In genomic region chr5:176387384-176387925, GRCh38 we compare ENCODE assay signal across 7 cellular contexts. TPM values are rescaled to one million over a fixed set of nuclear protein-coding genes. Genes with fewer than 3 reads are reported as not detected.
DNase-seq lines count a peak whose midpoint lies in the region; ATAC-seq and TF ChIP-seq lines count a peak whose summit lies in the region.

No MANE protein-coding gene starts in this region.

- CTCF ChIA-PET in activated CD8-positive, alpha-beta T cell treated with anti-CD3 and anti-CD28 coated beads for 36 hours (lab: Charles Lee) = interaction anchor here (1.3 to 2.2 kb wide), 2 partner anchors 29 to 60 kb away, joined by 4 to 5 read pairs; partner anchors contain the start of gene CLTB

- DNase-seq in HFFc6 (no peak), left colon (no peak), dedifferentiated amniotic fluid mesenchymal stem cell (ENCODE audit: extremely low spot score) (no peak)
- DNase-seq in activated CD8-positive, alpha-beta T cell treated with anti-CD3 and anti-CD28 coated beads for 36 hours = no peak

- no peaks in the 10 kb centered on the region for H3K9me3 ChIP-seq in iPS-15b (ENCODE audit: control insufficient read depth, insufficient read depth, low read length)

- peaks cover 2% of the 10 kb centered on the region for H3K4me1 ChIP-seq in iPS-15b (ENCODE audit: control insufficient read depth, insufficient read depth, low read length)

- POLR2A ChIA-PET in activated CD8-positive, alpha-beta T cell treated with anti-CD3 and anti-CD28 coated beads for 36 hours (lab: Charles Lee) = interaction anchor here (0.7 to 2.0 kb wide), 7 partner anchors 11 to 266 kb away, joined by 3 to 7 read pairs (median 5); partner anchors contain the start of gene ARL10

- H3K36me3 Mint-ChIP-seq in HFFc6 (ENCODE audit: low read depth) = peaks cover 46% of the 10 kb centered on the region
- peaks cover 70% of the 10 kb centered on the region for H3K36me3 Mint-ChIP-seq in activated CD8-positive, alpha-beta T cell treated with anti-CD3 and anti-CD28 coated beads for 36 hours (ENCODE audit: low read depth)
- peaks cover 66% of the 10 kb centered on the region for H3K36me3 Mint-ChIP-seq in stimulated activated memory B cell treated with anti-CD40 and anti-IgM and Interleukin-4, amounts not matched to agents 10 μg/mL and 1 μg/mL and 100 μg/mL, for 72 hours

- H3K27me3 Mint-ChIP-seq in HFFc6 (ENCODE audit: insufficient read depth) = peaks cover 5% of the 10 kb centered on the region
- H3K27me3 Mint-ChIP-seq in activated CD8-positive, alpha-beta T cell treated with anti-CD3 and anti-CD28 coated beads for 36 hours = no peaks in the 10 kb centered on the region
- no peaks in the 10 kb centered on the region for H3K27me3 Mint-ChIP-seq in stimulated activated memory B cell treated with anti-CD40 and anti-IgM and Interleukin-4, amounts not matched to agents 10 μg/mL and 1 μg/mL and 100 μg/mL, for 72 hours

- peak overlapping the region; percentile 92 for H3K9ac ChIP-seq in iPS-15b (ENCODE audit: low read depth, low read length)

- no peak for ATAC-seq in activated CD8-positive, alpha-beta T cell treated with anti-CD3 and anti-CD28 coated beads for 36 hours
- no peak for ATAC-seq in stimulated activated memory B cell treated with anti-CD40 and anti-IgM and Interleukin-4, amounts not matched to agents 10 μg/mL and 1 μg/mL and 100 μg/mL, for 72 hours
- ATAC-seq in left colon = no peak
- no peak for ATAC-seq in HG02852 (IDR thresholded peaks at IDR 0.05; ENCODE audit: unreplicated experiment)

- intact Hi-C loops in activated CD8-positive, alpha-beta T cell treated with anti-CD3 and anti-CD28 coated beads for 36 hours (cut with micrococcal nuclease) = no loop called here
- intact Hi-C loops in left colon (cut with DNase I, micrococcal nuclease) = no loop called here

- H3K4me3 ChIP-seq in iPS-15b (ENCODE audit: low read depth, low read length) = peak overlapping the region; percentile 95

- TF ChIP-seq CTCF in HFFc6 (IDR thresholded peaks at IDR 0.05) = no peak; the same call in 1 of the 2 replicates
- TF ChIP-seq CTCF in activated CD8-positive, alpha-beta T cell treated with anti-CD3 and anti-CD28 coated beads for 36 hours (IDR thresholded peaks at IDR 0.05) = no peak

- peaks cover 29% of the 10 kb centered on the region for H3K4me1 Mint-ChIP-seq in HFFc6 (ENCODE audit: low read depth)
- peaks cover 29% of the 10 kb centered on the region for H3K4me1 Mint-ChIP-seq in activated CD8-positive, alpha-beta T cell treated with anti-CD3 and anti-CD28 coated beads for 36 hours (ENCODE audit: low read depth)
- H3K4me1 Mint-ChIP-seq in stimulated activated memory B cell treated with anti-CD40 and anti-IgM and Interleukin-4, amounts not matched to agents 10 μg/mL and 1 μg/mL and 100 μg/mL, for 72 hours = peaks cover 44% of the 10 kb centered on the region

- peaks cover 33% of the 10 kb centered on the region for H3K36me3 ChIP-seq in iPS-15b (ENCODE audit: control insufficient read depth, insufficient read depth, low read length)

- peak overlapping the region; percentile 97 for H3K4me3 Mint-ChIP-seq in HFFc6
- H3K4me3 Mint-ChIP-seq in activated CD8-positive, alpha-beta T cell treated with anti-CD3 and anti-CD28 coated beads for 36 hours = peak overlapping the region; percentile 98
- peak overlapping the region; percentile 98 for H3K4me3 Mint-ChIP-seq in stimulated activated memory B cell treated with anti-CD40 and anti-IgM and Interleukin-4, amounts not matched to agents 10 μg/mL and 1 μg/mL and 100 μg/mL, for 72 hours

- peak overlapping the region; percentile 98 for H3K27ac Mint-ChIP-seq in HFFc6
- H3K27ac Mint-ChIP-seq in activated CD8-positive, alpha-beta T cell treated with anti-CD3 and anti-CD28 coated beads for 36 hours = peak overlapping the region; percentile 99
- H3K27ac Mint-ChIP-seq in stimulated activated memory B cell treated with anti-CD40 and anti-IgM and Interleukin-4, amounts not matched to agents 10 μg/mL and 1 μg/mL and 100 μg/mL, for 72 hours = peak overlapping the region; percentile 97

- no peaks in the 10 kb centered on the region for H3K27me3 ChIP-seq in iPS-15b (ENCODE audit: control insufficient read depth, insufficient read depth, low read length)

- H3K9me3 Mint-ChIP-seq in HFFc6 = no peaks in the 10 kb centered on the region
- H3K9me3 Mint-ChIP-seq in activated CD8-positive, alpha-beta T cell treated with anti-CD3 and anti-CD28 coated beads for 36 hours = no peaks in the 10 kb centered on the region
- no peaks in the 10 kb centered on the region for H3K9me3 Mint-ChIP-seq in stimulated activated memory B cell treated with anti-CD40 and anti-IgM and Interleukin-4, amounts not matched to agents 10 μg/mL and 1 μg/mL and 100 μg/mL, for 72 hours

RNA-seq across cellular contexts. Expression of gene NOP16, which starts 0.9 kb away (rescaled TPM):
- total RNA-seq in HFFc6 (2021; fragmentation: NEBNext Ultra II Directional; extraction: Animal tissue kit (Norgen Biotek cat#: 25700)) = 10 to 100 TPM; 27.8 to 48.7 (median 33.2) TPM
- total RNA-seq in activated CD8-positive, alpha-beta T cell treated with anti-CD3 and anti-CD28 coated beads for 36 hours = 10 to 100 TPM; 71.8 to 75.1 TPM
- 10 to 100 TPM; 15.9 to 24.9 TPM for total RNA-seq in left colon

RNA-seq across cellular contexts. Expression of gene HIGD2A, which starts 1.1 kb away (rescaled TPM):
- total RNA-seq in HFFc6 (2021; fragmentation: NEBNext Ultra II Directional; extraction: Animal tissue kit (Norgen Biotek cat#: 25700)) = 100 to 1,000 TPM in 4 of 6 experiments, 10 to 100 TPM in 2; 90.4 to 109 (median 105) TPM
- total RNA-seq in activated CD8-positive, alpha-beta T cell treated with anti-CD3 and anti-CD28 coated beads for 36 hours = 100 to 1,000 TPM; 118 to 120 TPM
- 100 to 1,000 TPM; 194 to 226 TPM for total RNA-seq in left colon

RNA-seq across cellular contexts. Expression of gene ARL10, which starts 22.2 kb away (rescaled TPM):
- total RNA-seq in HFFc6 (2021; fragmentation: NEBNext Ultra II Directional; extraction: Animal tissue kit (Norgen Biotek cat#: 25700)) = 1 to 10 TPM; 6.6 to 8.9 (median 8.0) TPM
- 10 to 100 TPM; 15.6 to 17.0 TPM for total RNA-seq in activated CD8-positive, alpha-beta T cell treated with anti-CD3 and anti-CD28 coated beads for 36 hours
- 1 to 10 TPM; 1.0 to 1.8 TPM for total RNA-seq in left colon

RNA-seq across cellular contexts. Expression of gene KIAA1191, which starts 25.9 kb away (rescaled TPM):
- total RNA-seq in HFFc6 (2021; fragmentation: NEBNext Ultra II Directional; extraction: Animal tissue kit (Norgen Biotek cat#: 25700)) = 100 to 1,000 TPM in 3 of 6 experiments, 10 to 100 TPM in 3; 82.4 to 111 (median 95.6) TPM
- total RNA-seq in activated CD8-positive, alpha-beta T cell treated with anti-CD3 and anti-CD28 coated beads for 36 hours = 10 to 100 TPM; 39.4 to 40.8 TPM
- 10 to 100 TPM; 83.4 to 93.5 TPM for total RNA-seq in left colon

RNA-seq across cellular contexts. Expression of gene CLTB, which starts 28.9 kb away (rescaled TPM):
- total RNA-seq in HFFc6 (2021; fragmentation: NEBNext Ultra II Directional; extraction: Animal tissue kit (Norgen Biotek cat#: 25700)) = 100 to 1,000 TPM; 178 to 226 (median 202) TPM
- total RNA-seq in activated CD8-positive, alpha-beta T cell treated with anti-CD3 and anti-CD28 coated beads for 36 hours = 10 to 100 TPM; 48.2 to 48.6 TPM
- total RNA-seq in left colon = 100 to 1,000 TPM; 279 to 282 TPM
